In the genomic region with DNA sequence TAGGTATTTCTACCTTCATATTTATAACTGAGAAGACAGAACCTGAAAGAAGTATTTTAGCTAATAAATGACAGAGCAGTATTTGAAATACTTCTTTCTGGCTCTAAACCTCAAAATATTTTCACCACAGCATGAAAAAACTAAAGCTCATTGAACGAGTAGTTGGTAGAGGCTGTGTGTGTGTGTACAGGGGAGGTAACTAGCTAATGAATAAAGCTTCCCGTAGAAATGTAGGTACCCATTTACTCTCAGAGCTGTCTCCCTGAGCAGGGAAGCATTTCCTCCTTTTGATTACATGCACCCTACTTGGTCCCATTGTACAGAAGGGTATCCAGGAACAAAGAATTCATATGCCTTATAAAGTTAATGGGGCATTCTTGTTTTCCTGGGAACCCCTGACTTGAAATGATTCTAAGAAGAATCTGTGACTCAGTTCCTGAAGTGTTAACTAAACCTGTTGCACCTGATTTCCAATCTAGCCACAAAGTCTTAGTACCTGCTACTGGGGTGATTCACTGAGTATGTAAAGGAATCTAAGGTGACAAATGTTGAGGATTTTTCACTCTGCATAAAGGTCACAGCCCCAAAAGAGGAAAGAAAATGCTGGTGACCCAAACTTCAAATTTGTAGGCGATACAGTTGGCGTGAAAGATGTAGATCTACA, we compare ENCODE assay signal across 27 cellular contexts. TPM values are rescaled to one million over a fixed set of nuclear protein-coding genes. Genes with fewer than 3 reads are reported as not detected.
DNase-seq lines count a peak whose midpoint lies in the region; ATAC-seq and TF ChIP-seq lines count a peak whose summit lies in the region.
"Had no signal": no experiment of that assay in that cellular context is flagged by ENCODE, and none has a peak within 500 bp of the region (broad histone marks: within the 10 kb centered on the region; RNA-seq: fewer than 3 reads in every experiment).

No MANE protein-coding gene starts in this region.

- peaks cover 6% of the 10 kb centered on the region for H3K36me3 Mint-ChIP-seq in MCF 10A (ENCODE audit: insufficient read depth, unreplicated experiment)
- H3K36me3 Mint-ChIP-seq: CD14-positive monocyte, T-cell had no signal

- no peaks in the 10 kb centered on the region for H3K9me3 ChIP-seq in left lung
- H3K9me3 ChIP-seq: heart right ventricle, MG63, neutrophil, SJCRH30, tibial nerve had no signal

- peak; percentile 80 to 83 for ATAC-seq in activated CD4-positive, CD25-positive, alpha-beta regulatory T cell treated with anti-CD3 and anti-CD28 coated beads, Interleukin-2, amount 50 U/mL, for 24 hours
- ATAC-seq in left lung: peak; percentile 40
- ATAC-seq in HG02938 (IDR thresholded peaks at IDR 0.05; ENCODE audit: unreplicated experiment): no peak
- ATAC-seq: heart right ventricle, T-cell had no signal

- no peak overlapping the region for H3K4me3 ChIP-seq in left lung
- H3K4me3 ChIP-seq: heart right ventricle, MG63, SJCRH30, tibial nerve had no signal

- no TSS peak for BruUV-seq in MCF 10A (replicated peaks; lab: Mats Ljungman, UMichigan)

- TF ChIP-seq CTCF in MCF 10A (IDR thresholded peaks at IDR 0.05; ENCODE audit: unreplicated experiment) (no peak), left lung (IDR thresholded peaks at IDR 0.05) (no peak)

- no peaks in the 10 kb centered on the region for H3K9me3 Mint-ChIP-seq in MCF 10A (ENCODE audit: unreplicated experiment)
- H3K9me3 Mint-ChIP-seq: CD14-positive monocyte, T-cell had no signal

- H3K4me1 ChIP-seq in left lung: no peaks in the 10 kb centered on the region
- H3K4me1 ChIP-seq: heart right ventricle, SJCRH30, tibial nerve had no signal

- no peak overlapping the region for H3K27ac ChIP-seq in left lung
- H3K27ac ChIP-seq: brain microvascular endothelial cell, heart right ventricle, neutrophil, SJCRH30, tibial nerve had no signal

- no peak overlapping the region for H3K27ac Mint-ChIP-seq in MCF 10A (ENCODE audit: low read depth, unreplicated experiment)
- H3K27ac Mint-ChIP-seq: CD14-positive monocyte, T-cell had no signal

- H3K27me3 ChIP-seq in left lung: no peaks in the 10 kb centered on the region
- H3K27me3 ChIP-seq: brain microvascular endothelial cell, MG63, SJCRH30 had no signal

- intact Hi-C loops in MCF 10A (cut with micrococcal nuclease) (no loop called here), left lung (cut with DNase I) (no loop called here)

- no peaks in the 10 kb centered on the region for H3K36me3 ChIP-seq in left lung
- H3K36me3 ChIP-seq: brain microvascular endothelial cell, heart right ventricle, MG63, neutrophil, SJCRH30, tibial nerve had no signal

- H3K4me3 Mint-ChIP-seq in MCF 10A (ENCODE audit: unreplicated experiment): no peak overlapping the region
- H3K4me3 Mint-ChIP-seq: CD14-positive monocyte, T-cell had no signal

- POLR2A ChIA-PET in MCF 10A (lab: Yijun Ruan, JAX): no interaction called here

- no peaks in the 10 kb centered on the region for H3K27me3 Mint-ChIP-seq in MCF 10A (ENCODE audit: insufficient read depth, unreplicated experiment)

- CTCF ChIA-PET in MCF 10A (lab: Yijun Ruan, JAX): interaction anchor here (0.6 to 2.0 kb wide), 4 partner anchors 12 to 867 kb away, joined by 3 to 7 read pairs (median 4); partner anchors contain the start of gene CRYBG1

- H3K4me1 Mint-ChIP-seq in MCF 10A (ENCODE audit: insufficient read depth, unreplicated experiment): peaks cover 28% of the 10 kb centered on the region
- H3K4me1 Mint-ChIP-seq: T-cell had no signal

- DNase-seq in activated CD4-positive, CD25-positive, alpha-beta regulatory T cell (lab: John Stamatoyannopoulos, UW): no peak
- peak; percentile 27 for DNase-seq in LoVo (ENCODE audit: low spot score)
- DNase-seq in MCF 10A (ENCODE audit: unreplicated experiment): peak; percentile 23
- DNase-seq in left lung: no peak
- DNase-seq in stimulated activated CD4-positive, alpha-beta T cell treated with anti-CD3 and anti-CD28 coated beads, Interleukin-12 subunit alpha, Interleukin-12 subunit beta, amount 100 ng/mL, for 4 hours: no peak
- no peak for DNase-seq in SW480 (ENCODE audit: low spot score)
- DNase-seq: 8988T; activated CD4-positive, CD25-positive, alpha-beta regulatory T cell treated with anti-CD3 and anti-CD28 coated beads, Interleukin-2, amount 50 U/mL, for 72 hours; activated gamma-delta T cell treated with Interleukin-2 at 50 U/mL for 16 hours; brain microvascular endothelial cell; DND-41; erythroblast; foreskin fibroblast; H7; heart right ventricle; mesenchymal stem cell; MG63; NCI-H2029 treated with DMSO at 0.1 percent for 48 hours; NCI-H2227 treated with DMSO at 0.1 percent for 48 hours; NCI-H748 treated with DMSO at 0.1 percent for 48 hours; SJCRH30; T-cell had no signal

RNA-seq across cellular contexts. Expression of gene CRYBG1, which starts 12.5 kb away (rescaled TPM):
- total RNA-seq in MCF 10A (2022) (36.5 and 45.3 TPM in 2 replicates), left lung (10 to 100 TPM; 23.7 to 37.1 TPM)
- total RNA-seq: SJCRH30 had no signal

RNA-seq across cellular contexts. Expression of gene ATG5, which starts 47.4 kb away (rescaled TPM):
- total RNA-seq in MCF 10A (2022) (26.4 and 33.3 TPM in 2 replicates), left lung (10 to 100 TPM; 30.9 to 31.8 TPM)

Comparison
In these comparisons a context has a peak if more than half of its experiments do, and no peak if none do; other contexts are left out.
1. DNase-seq: peak in LoVo (single experiment) and MCF 10A (single experiment); none in activated CD4-positive, CD25-positive, alpha-beta regulatory T cell (0 of 4), left lung (0 of 2), stimulated activated CD4-positive, alpha-beta T cell treated with anti-CD3 and anti-CD28 coated beads, Interleukin-12 subunit alpha, Interleukin-12 subunit beta, amount 100 ng/mL, for 4 hours (single experiment) and SW480 (single experiment).